Comparison of ENCODE assay signal across 25 cellular contexts in genomic region chr5:76007904-76008303, GRCh38.
"Had no signal": no experiment of that assay in that cellular context is flagged by ENCODE, and none has a peak within 500 bp of the region (broad histone marks: within the 10 kb centered on the region; RNA-seq: fewer than 3 reads in every experiment).

No MANE protein-coding gene starts in this region.

- H3K4me3 ChIP-seq: esophagus squamous epithelium, heart right ventricle, lung, ovary, psoas muscle, skin epidermis, suprapubic skin, transverse colon, upper lobe of right lung, uterus had no signal

- H3K27ac ChIP-seq: esophagus squamous epithelium, heart right ventricle, ovary, psoas muscle, skin epidermis, suprapubic skin, transverse colon, upper lobe of right lung, uterus had no signal

- H3K36me3 ChIP-seq: esophagus squamous epithelium, heart right ventricle, ovary, suprapubic skin, transverse colon, upper lobe of right lung, uterus had no signal

- H3K27me3 ChIP-seq: esophagus squamous epithelium, heart right ventricle, ovary, suprapubic skin, transverse colon, upper lobe of right lung, uterus had no signal

- H3K4me1 ChIP-seq: esophagus squamous epithelium, heart right ventricle, psoas muscle, suprapubic skin, transverse colon, upper lobe of right lung, uterus had no signal

- DNase-seq: cortex of kidney; effector memory CD8-positive, alpha-beta T cell; erythroblast; esophagus squamous epithelium; foreskin melanocyte; glutamatergic neuron; heart right ventricle; natural killer cell; occipital lobe; ovary; posterior cingulate gyrus; psoas muscle; right cardiac atrium; stimulated activated CD4-positive, alpha-beta T cell treated with anti-CD3 and anti-CD28 coated beads, Interleukin-15, amount 100 ng/mL, for 24 hours; stimulated activated CD4-positive, alpha-beta T cell treated with anti-CD3 and anti-CD28 coated beads, Interleukin-2, amount 100 ng/mL, for 48 hours; stimulated activated CD8-positive, alpha-beta memory T cell treated with anti-CD3 and anti-CD28 coated beads, Interleukin-4, amount 100 ng/mL, for 48 hours; stimulated activated naive CD4-positive, alpha-beta T cell; stimulated activated naive CD8-positive, alpha-beta T cell treated with anti-CD3 and anti-CD28 coated beads, Interleukin-15, amount 100 ng/mL, for 72 hours; transverse colon; upper lobe of right lung; uterus had no signal

- H3K9me3 ChIP-seq: esophagus squamous epithelium, ovary, psoas muscle, suprapubic skin, transverse colon, upper lobe of right lung, uterus had no signal

- ATAC-seq: effector memory CD8-positive, alpha-beta T cell; heart right ventricle; left lobe of liver; natural killer cell; psoas muscle; right cardiac atrium; stimulated activated naive CD8-positive, alpha-beta T cell treated with anti-CD3 and anti-CD28 coated beads, Interleukin-15, amount 100 ng/mL, for 72 hours; upper lobe of right lung had no signal
